Comparison of ENCODE assay signal across 8 cellular contexts in genomic region chr3:133574260-133574881, GRCh38. TPM values are rescaled to one million over a fixed set of nuclear protein-coding genes. Genes with fewer than 3 reads are reported as not detected.
A peak's percentile ranks its signal among the peaks of the same experiment; 100 is the strongest.
DNase-seq lines count a peak whose midpoint lies in the region; ATAC-seq and TF ChIP-seq lines count a peak whose summit lies in the region.

No MANE protein-coding gene starts in this region.

- peaks cover 49 to 85% (median 68%) of the 10 kb centered on the region in 6 donors for H3K4me1 ChIP-seq in spleen

- in situ Hi-C loops in astrocyte of the spinal cord (cut with HindIII; ENCODE audit: low sequenced_read_pairs), result no loop called here

- H3K27me3 ChIP-seq in spleen (replicated peaks in 1 of 7), result no peaks in the 10 kb centered on the region

- 0 to 1% (median 0%) methylated on average over 10 to 54 of the region's 54 CpGs for WGBS in spleen, 5 donors

- intact Hi-C loops in spleen (cut with DNase I; ENCODE audit: low total_unique reads), result no loop called here

- peak overlapping the region; percentile 88 to 99 (median 97) for H3K27ac ChIP-seq in spleen

- ATAC-seq in GM18502 (IDR thresholded peaks at IDR 0.05; ENCODE audit: poor library complexity, unreplicated experiment) (peak; percentile 32), HG02884 (IDR thresholded peaks at IDR 0.05; ENCODE audit: unreplicated experiment) (peak; percentile 28)

- no peak for TF ChIP-seq CTCF in astrocyte of the spinal cord (IDR thresholded peaks at IDR 0.05; ENCODE audit: low read depth, low read length)
- TF ChIP-seq CTCF in spleen (IDR thresholded peaks at IDR 0.05 in 8 of 11, conservative IDR thresholded peaks at IDR 0.05 in 3 of 11), result peak in 4 of 11 experiments; percentile 18 to 45 (median 31)

- H3K36me3 ChIP-seq in spleen, result peaks cover 0 to 45% (median 30%) of the 10 kb centered on the region in 6 donors

- H3K9me3 ChIP-seq in iPS-18c (ENCODE audit: control insufficient read depth, insufficient read depth, low read length), result no peaks in the 10 kb centered on the region
- H3K9me3 ChIP-seq in spleen, result no peaks in the 10 kb centered on the region

- peak overlapping the region; percentile 73 for H3K4me3 ChIP-seq in astrocyte of the spinal cord (ENCODE audit: low read depth, low read length)
- peak overlapping the region; percentile 85 for H3K4me3 ChIP-seq in iPS-18c (ENCODE audit: insufficient read depth, low read depth, low read length)
- peak overlapping the region; percentile 56 to 90 (median 74) for H3K4me3 ChIP-seq in spleen

- DNase-seq in SK-N-DZ (ENCODE audit: low spot score) (peak; percentile 45), astrocyte of the spinal cord (ENCODE audit: low read depth, low spot score) (peak; percentile 75), spleen (peak; percentile 96), 8988T (no peak), NCI-H2227 (lab: John Stamatoyannopoulos, UW; ENCODE audit: unreplicated experiment) (no peak)

- peak in 1 of 3 donors; percentile 74 for TF ChIP-seq POLR2A in spleen (IDR thresholded peaks at IDR 0.05)

RNA-seq across cellular contexts. Expression of gene CDV3, which starts 0.9 kb away (rescaled TPM):
- polyA plus RNA-seq in SK-N-DZ (2014; cell fraction: cytosol; rRNA removed), result 100 and 103 TPM in 2 replicates
- 41.9 and 52.2 TPM in 2 replicates for polyA plus RNA-seq in SK-N-DZ (2014; cell fraction: nucleus; rRNA removed)
- total RNA-seq in spleen, result 100 to 1,000 TPM; 190 to 253 (median 218) TPM
- polyA plus RNA-seq in spleen, result 100 to 1,000 TPM in 1 of 3 donors, 10 to 100 TPM in 2; 68.1 to 125 (median 91.2) TPM

Comparison
In these comparisons a context has a peak if more than half of its experiments do, and no peak if none do; other contexts are left out.
1. DNase-seq: peak in SK-N-DZ (single experiment), astrocyte of the spinal cord (single experiment) and spleen (single experiment); none in 8988T (single experiment) and NCI-H2227 (single experiment).
2. Peak in every context shown above with its lines, with median percentiles within 50 percentile points of each other: H3K4me3 ChIP-seq.